11 cellular contexts compared by ENCODE assay signal in genomic region chr9:70574222-70574837, GRCh38.
DNase-seq lines count a peak whose midpoint lies in the region; ATAC-seq and TF ChIP-seq lines count a peak whose summit lies in the region.
"Had no signal": no experiment of that assay in that cellular context is flagged by ENCODE, and none has a peak within 500 bp of the region (broad histone marks: within the 10 kb centered on the region; RNA-seq: fewer than 3 reads in every experiment).

No MANE protein-coding gene starts in this region.

- TF ChIP-seq CTCF in HFFc6 (IDR thresholded peaks at IDR 0.05) = no peak
- TF ChIP-seq CTCF in brain microvascular endothelial cell (IDR thresholded peaks at IDR 0.05; ENCODE audit: low read depth, low read length, missing control alignments) = no peak
- no peak for TF ChIP-seq CTCF in Calu3 (IDR thresholded peaks at IDR 0.05; ENCODE audit: unreplicated experiment)

- H3K4me1 ChIP-seq in trophoblast cell (ENCODE audit: control insufficient read depth in 1 of 2, insufficient read depth in 2 of 2, low read length in 2 of 2) = peaks cover 0 to 5% of the 10 kb centered on the region in 2 experiments

- no peak overlapping the region for H4K8ac ChIP-seq in trophoblast cell (ENCODE audit: low read depth, low read length)

- H3K27me3 Mint-ChIP-seq in HFFc6 (ENCODE audit: insufficient read depth) (peaks cover 6% of the 10 kb centered on the region; the same call in 1 of the 2 replicates), Calu3 (ENCODE audit: unreplicated experiment) (no peaks in the 10 kb centered on the region)
- H3K27me3 Mint-ChIP-seq: T-cell had no signal

- in situ Hi-C loops in brain microvascular endothelial cell (cut with HindIII; ENCODE audit: low pct_ligation_motif_present, low sequenced_read_pairs) = no loop called here

- no peaks in the 10 kb centered on the region for H3K9me3 ChIP-seq in trophoblast cell (ENCODE audit: insufficient read depth, low read depth, low read length)

- peak overlapping the region; percentile 17 for H3K27ac ChIP-seq in brain microvascular endothelial cell
- H3K27ac ChIP-seq in trophoblast cell (ENCODE audit: low read depth, low read length) = no peak overlapping the region

- intact Hi-C loops in sciatic nerve (cut with DNase I) (no loop called here), Calu3 (cut with micrococcal nuclease; ENCODE audit: unreplicated experiment) (no loop called here)

- H3K79me1 ChIP-seq in trophoblast cell (ENCODE audit: low read length) = no peaks in the 10 kb centered on the region

- no peak overlapping the region for H2BK5ac ChIP-seq in trophoblast cell (ENCODE audit: low read depth, low read length, poor library complexity)

- no peak overlapping the region for H2AFZ ChIP-seq in trophoblast cell (ENCODE audit: insufficient read depth, low read length, poor library complexity)

- BruUV-seq in Calu3 (replicated peaks; lab: Mats Ljungman, UMichigan) = no TSS peak

- H3K27ac Mint-ChIP-seq in HFFc6 = peak overlapping the region; percentile 55
- H3K27ac Mint-ChIP-seq in Calu3 (ENCODE audit: unreplicated experiment) = no peak overlapping the region

- no peak overlapping the region for H4K91ac ChIP-seq in trophoblast cell (ENCODE audit: low read depth, low read length)

- H2AK5ac ChIP-seq in trophoblast cell (ENCODE audit: low read length) = no peak overlapping the region

- ATAC-seq in sciatic nerve = peak; percentile 95
- ATAC-seq in HG02759 (IDR thresholded peaks at IDR 0.05; ENCODE audit: unreplicated experiment) = no peak
- ATAC-seq: T-cell had no signal

- no peak overlapping the region for H2BK12ac ChIP-seq in trophoblast cell (ENCODE audit: low read length)

- CTCF ChIA-PET in Calu3 (lab: Charles Lee) = interaction anchor here (0.7 kb wide), 1 partner anchor 28 kb away, joined by 3 read pairs; no protein-coding TSS in a partner anchor

- no peaks in the 10 kb centered on the region for H3K27me3 ChIP-seq in brain microvascular endothelial cell (replicated peaks)
- no peaks in the 10 kb centered on the region for H3K27me3 ChIP-seq in trophoblast cell (ENCODE audit: insufficient read depth, low read length)

- H3K18ac ChIP-seq in trophoblast cell (ENCODE audit: low read length) = no peak overlapping the region

- H3K4me1 Mint-ChIP-seq in HFFc6 (ENCODE audit: low read depth) (peaks cover 46% of the 10 kb centered on the region), Calu3 (ENCODE audit: low read depth, unreplicated experiment) (peaks cover 19% of the 10 kb centered on the region)

- DNase-seq in HFFc6 = peak; percentile 42
- peak; percentile 19 for DNase-seq in brain microvascular endothelial cell
- peak; percentile 22 for DNase-seq in iPS-NIHi11 (ENCODE audit: low spot score)
- no peak for DNase-seq in sciatic nerve (ENCODE audit: low spot score)
- no peak for DNase-seq in trophoblast cell
- no peak for DNase-seq in Calu3
- no peak for DNase-seq in NCI-H1694 (lab: John Stamatoyannopoulos, UW)
- DNase-seq: NCI-H2171 treated with DMSO at 0.1 percent for 48 hours; stimulated activated CD4-positive, alpha-beta T cell treated with anti-CD3 and anti-CD28 coated beads, Interleukin-2, amount 100 ng/mL, for 48 hours; T-cell had no signal

- H3K14ac ChIP-seq in trophoblast cell (ENCODE audit: low read length) = no peak overlapping the region

- H3K36me3 Mint-ChIP-seq in HFFc6 (ENCODE audit: low read depth) = peaks cover 5% of the 10 kb centered on the region
- no peaks in the 10 kb centered on the region for H3K36me3 Mint-ChIP-seq in Calu3 (ENCODE audit: insufficient read depth, unreplicated experiment)
- H3K36me3 Mint-ChIP-seq: T-cell had no signal

- H3K23ac ChIP-seq in trophoblast cell (ENCODE audit: low read length) = no peak overlapping the region

- H3K36me3 ChIP-seq in brain microvascular endothelial cell (replicated peaks) (no peaks in the 10 kb centered on the region), trophoblast cell (ENCODE audit: control insufficient read depth in 1 of 2, insufficient read depth in 2 of 2, low read length in 2 of 2) (no peaks in the 10 kb centered on the region)

- H2BK120ac ChIP-seq in trophoblast cell (ENCODE audit: insufficient read depth, low read length, poor library complexity) = no peak overlapping the region

- H3K9ac ChIP-seq in trophoblast cell (ENCODE audit: low read length) = no peak overlapping the region

- H3K4me3 Mint-ChIP-seq in HFFc6 (no peak overlapping the region; the same call in 1 of the 2 replicates), Calu3 (ENCODE audit: low read depth, unreplicated experiment) (no peak overlapping the region)
- H3K4me3 Mint-ChIP-seq: T-cell had no signal

- WGBS in trophoblast cell (ENCODE audit: extremely low coverage, insufficient coverage, insufficient read length) = no CpG with 5 or more reads among the region's 2 CpGs

- H3K4me3 ChIP-seq in brain microvascular endothelial cell (ENCODE audit: low read depth, low read length) (no peak overlapping the region), trophoblast cell (ENCODE audit: low read depth, low read length) (no peak overlapping the region)

- no peak overlapping the region for H4K12ac ChIP-seq in trophoblast cell (ENCODE audit: low read depth, low read length)

- no peak overlapping the region for H3K4me2 ChIP-seq in trophoblast cell (ENCODE audit: low read length)

- no peak overlapping the region for H3K4ac ChIP-seq in trophoblast cell (ENCODE audit: low read depth, low read length)

- H3K79me2 ChIP-seq in trophoblast cell (ENCODE audit: control insufficient read depth, insufficient read depth, low read length, poor library complexity) = no peaks in the 10 kb centered on the region

- H3K9me3 Mint-ChIP-seq in HFFc6 (no peaks in the 10 kb centered on the region), Calu3 (ENCODE audit: low read depth, unreplicated experiment) (peaks cover 3% of the 10 kb centered on the region)
- H3K9me3 Mint-ChIP-seq: T-cell had no signal

Comparison
In these comparisons a context has a peak if more than half of its experiments do, and no peak if none do; other contexts are left out.
1. DNase-seq: peak in HFFc6 (single experiment), brain microvascular endothelial cell (single experiment) and iPS-NIHi11 (single experiment); none in sciatic nerve (single experiment), trophoblast cell (0 of 2), Calu3 (single experiment) and NCI-H1694 (single experiment).